In genomic region chr17:74089869-74090464, GRCh38 we compare ENCODE assay signal across 8 cellular contexts.
DNase-seq lines count a peak whose midpoint lies in the region; ATAC-seq and TF ChIP-seq lines count a peak whose summit lies in the region.

No MANE protein-coding gene starts in this region.

- no peak for ATAC-seq in HG03280 (IDR thresholded peaks at IDR 0.05; ENCODE audit: unreplicated experiment)
- ATAC-seq in GM21423 (IDR thresholded peaks at IDR 0.05; ENCODE audit: unreplicated experiment): no peak

- intact Hi-C loops in CD14-positive monocyte (cut with micrococcal nuclease): no loop called here

- H3K27ac Mint-ChIP-seq in CD14-positive monocyte (no peak overlapping the region), immature natural killer cell (no peak overlapping the region)
- no peak overlapping the region for H3K27ac Mint-ChIP-seq in activated T-cell treated with anti-CD3 and anti-CD28 coated beads, Interleukin-2, amount 50 U/mL, for 24 hours

- TF ChIP-seq CTCF in CD14-positive monocyte (IDR thresholded peaks at IDR 0.05): peak; percentile 78

- DNase-seq in CD14-positive monocyte (ENCODE audit: low spot score): no peak
- peak; percentile 48 for DNase-seq in GM19240 (ENCODE audit: insufficient read length, low spot score)
- DNase-seq in NCI-H524 treated with DMSO at 0.1 percent for 48 hours (lab: John Stamatoyannopoulos, UW): peak; percentile 55
- peak; percentile 50 for DNase-seq in activated T-cell treated with anti-CD3 and anti-CD28 coated beads, Interleukin-2, amount 50 U/mL, for 24 hours
- peak; percentile 11 to 13 (median 12) for DNase-seq in immature natural killer cell
- DNase-seq in stimulated activated CD8-positive, alpha-beta memory T cell treated with anti-CD3 and anti-CD28 coated beads, Interleukin-15, amount 100 ng/mL, for 24 hours (ENCODE audit: low read depth): peak; percentile 10

- H3K36me3 Mint-ChIP-seq in CD14-positive monocyte (no peaks in the 10 kb centered on the region), immature natural killer cell (peaks cover 0 to 2% (median 0%) of the 10 kb centered on the region in 3 donors)
- no peaks in the 10 kb centered on the region for H3K36me3 Mint-ChIP-seq in activated T-cell treated with anti-CD3 and anti-CD28 coated beads, Interleukin-2, amount 50 U/mL, for 24 hours (ENCODE audit: low read depth)

- H3K9me3 Mint-ChIP-seq in CD14-positive monocyte (peaks cover 7 to 21% (median 15%) of the 10 kb centered on the region in 7 donors), immature natural killer cell (peaks cover 0 to 7% (median 4%) of the 10 kb centered on the region in 6 donors)
- H3K9me3 Mint-ChIP-seq in activated T-cell treated with anti-CD3 and anti-CD28 coated beads, Interleukin-2, amount 50 U/mL, for 24 hours: peaks cover 7% of the 10 kb centered on the region

- H3K4me3 Mint-ChIP-seq in CD14-positive monocyte (no peak overlapping the region), immature natural killer cell (no peak overlapping the region)
- no peak overlapping the region for H3K4me3 Mint-ChIP-seq in activated T-cell treated with anti-CD3 and anti-CD28 coated beads, Interleukin-2, amount 50 U/mL, for 24 hours

- H3K4me1 Mint-ChIP-seq in CD14-positive monocyte (no peaks in the 10 kb centered on the region), immature natural killer cell (no peaks in the 10 kb centered on the region)
- no peaks in the 10 kb centered on the region for H3K4me1 Mint-ChIP-seq in activated T-cell treated with anti-CD3 and anti-CD28 coated beads, Interleukin-2, amount 50 U/mL, for 24 hours (ENCODE audit: low read depth)

- H3K27me3 Mint-ChIP-seq in CD14-positive monocyte (ENCODE audit: low read depth in 3 of 3): peaks cover 0 to 10% (median 9%) of the 10 kb centered on the region in 3 donors
- peaks cover 20% of the 10 kb centered on the region for H3K27me3 Mint-ChIP-seq in activated T-cell treated with anti-CD3 and anti-CD28 coated beads, Interleukin-2, amount 50 U/mL, for 24 hours
- peaks cover 2 to 18% (median 3%) of the 10 kb centered on the region in 3 donors for H3K27me3 Mint-ChIP-seq in immature natural killer cell (ENCODE audit: low read depth in 3 of 3)
